Comparison of ENCODE assay signal across 11 cellular contexts in the genomic region with DNA sequence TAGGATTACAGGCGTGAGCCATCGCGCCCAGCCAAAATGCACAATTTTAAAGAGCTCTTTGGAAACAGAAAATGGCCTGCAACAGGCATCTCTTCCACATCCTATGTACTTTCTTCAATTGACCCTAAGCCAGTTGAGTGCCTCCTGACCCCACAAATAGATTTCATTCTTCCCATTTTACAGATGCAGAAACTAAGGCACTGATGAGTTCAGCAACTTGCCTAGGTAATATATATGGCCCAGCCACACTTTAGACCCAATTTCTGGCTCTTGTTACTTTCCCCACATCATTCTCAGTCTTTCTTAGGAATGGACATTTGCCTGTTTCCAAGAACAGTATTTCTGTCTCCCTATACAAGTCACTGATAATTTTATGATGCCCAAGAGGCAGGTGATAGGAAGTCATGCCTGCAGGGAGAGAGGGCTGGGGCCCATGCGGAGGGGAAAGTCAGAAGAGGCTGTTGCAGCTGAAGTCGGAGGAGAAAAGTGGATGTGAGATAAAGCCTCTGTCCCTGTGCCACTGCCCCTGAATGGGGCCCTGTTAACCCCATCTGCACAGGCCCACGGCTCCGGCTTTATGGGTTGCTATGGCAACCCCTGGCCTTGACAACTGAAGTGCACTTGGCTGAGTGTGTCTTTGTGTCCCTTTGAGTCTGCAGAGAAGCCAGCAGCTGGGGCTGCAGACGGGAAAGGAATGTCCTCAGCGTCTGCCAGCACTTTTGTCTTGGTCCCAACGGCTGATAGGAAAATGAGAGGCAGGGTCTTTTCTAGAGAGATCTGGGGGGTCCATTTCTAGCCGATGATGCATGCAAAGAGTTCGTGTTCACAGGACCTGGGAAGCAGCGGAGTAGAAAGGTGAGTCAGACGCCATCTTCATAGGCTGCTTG. TPM values are rescaled to one million over a fixed set of nuclear protein-coding genes. Genes with fewer than 3 reads are reported as not detected.
DNase-seq lines count a peak whose midpoint lies in the region; ATAC-seq and TF ChIP-seq lines count a peak whose summit lies in the region.
"Had no signal": no experiment of that assay in that cellular context is flagged by ENCODE, and none has a peak within 500 bp of the region (broad histone marks: within the 10 kb centered on the region; RNA-seq: fewer than 3 reads in every experiment).

No MANE protein-coding gene starts in this region.

- intact Hi-C loops in Right ventricle myocardium inferior (cut with DNase I), result no loop called here
- intact Hi-C loops in cardiac septum (cut with DNase I), result no loop called here
- intact Hi-C loops in thyroid gland (cut with DNase I), result no loop called here
- intact Hi-C loops in activated CD4-positive, alpha-beta T cell treated with anti-CD3 and anti-CD28 coated beads, Interleukin-2, amount 10 ng/mL, durations not matched to agents 24 days and 14 days (cut with micrococcal nuclease), result no loop called here

- H3K4me1 ChIP-seq in NT2/D1 (ENCODE audit: insufficient read depth, insufficient read length) (peaks cover 3% of the 10 kb centered on the region), thyroid gland (peaks cover 13 to 28% of the 10 kb centered on the region in 2 donors)
- H3K4me1 ChIP-seq: esophagus muscularis mucosa, parathyroid adenoma had no signal

- H3K4me3 ChIP-seq in NT2/D1 (ENCODE audit: insufficient read length, low read depth) (no peak overlapping the region), thyroid gland (replicated peaks in 1 of 3) (no peak overlapping the region)
- H3K4me3 ChIP-seq: esophagus muscularis mucosa had no signal

- TF ChIP-seq POLR2A in thyroid gland (IDR thresholded peaks at IDR 0.05), result no peak

- H3K27ac ChIP-seq in thyroid gland, result peak overlapping the region; percentile 6 to 44 (median 38)
- H3K27ac ChIP-seq: esophagus muscularis mucosa, parathyroid adenoma had no signal

- no peak overlapping the region for H3K27ac Mint-ChIP-seq in activated CD4-positive, alpha-beta T cell treated with anti-CD3 and anti-CD28 coated beads, Interleukin-2, amount 10 ng/mL, durations not matched to agents 24 days and 14 days
- H3K27ac Mint-ChIP-seq: stimulated activated effector memory CD8-positive, alpha-beta T cell treated with anti-CD3 and anti-CD28 coated beads, Interleukin-12 subunit alpha, Interleukin-12 subunit beta, amount 100 ng/mL, for 72 hours had no signal

- TF ChIP-seq CTCF in thyroid gland (IDR thresholded peaks at IDR 0.05), result no peak

- H3K9me3 ChIP-seq in NT2/D1 (ENCODE audit: insufficient read depth, low read length), result peaks cover 4% of the 10 kb centered on the region; the same call in 1 of the 2 replicates
- H3K9me3 ChIP-seq in thyroid gland, result no peaks in the 10 kb centered on the region

- no peak overlapping the region for H3K9ac ChIP-seq in NT2/D1 (ENCODE audit: insufficient read length, low read depth)
- H3K9ac ChIP-seq: parathyroid adenoma had no signal

- no peaks in the 10 kb centered on the region for H3K9me3 Mint-ChIP-seq in activated CD4-positive, alpha-beta T cell treated with anti-CD3 and anti-CD28 coated beads, Interleukin-2, amount 10 ng/mL, durations not matched to agents 24 days and 14 days

- H3K36me3 Mint-ChIP-seq in activated CD4-positive, alpha-beta T cell treated with anti-CD3 and anti-CD28 coated beads, Interleukin-2, amount 10 ng/mL, durations not matched to agents 24 days and 14 days (ENCODE audit: low read depth), result no peaks in the 10 kb centered on the region

- H3K4me1 Mint-ChIP-seq in activated CD4-positive, alpha-beta T cell treated with anti-CD3 and anti-CD28 coated beads, Interleukin-2, amount 10 ng/mL, durations not matched to agents 24 days and 14 days, result no peaks in the 10 kb centered on the region
- H3K4me1 Mint-ChIP-seq: stimulated activated effector memory CD8-positive, alpha-beta T cell treated with anti-CD3 and anti-CD28 coated beads, Interleukin-12 subunit alpha, Interleukin-12 subunit beta, amount 100 ng/mL, for 72 hours had no signal

- DNase-seq in Right ventricle myocardium inferior (ENCODE audit: missing footprints) (no peak), cardiac septum (ENCODE audit: low spot score) (no peak), NT2/D1 (ENCODE audit: low read depth, low spot score) (peak; percentile 61), hypothalamus (lab: John Stamatoyannopoulos, UW) (peak in 40 of 51 donors; percentile 7 to 77 (median 44)), thyroid gland (peak; percentile 70 to 73), inferior parietal cortex (ENCODE audit: extremely low spot score) (no peak), T-helper 1 cell (no peak)
- DNase-seq in activated CD4-positive, alpha-beta T cell treated with anti-CD3 and anti-CD28 coated beads, Interleukin-2, amount 10 ng/mL, durations not matched to agents 24 days and 14 days, result no peak

- H3K36me3 ChIP-seq in NT2/D1 (ENCODE audit: insufficient read depth, insufficient read length, low read length), result no peaks in the 10 kb centered on the region
- no peaks in the 10 kb centered on the region for H3K36me3 ChIP-seq in thyroid gland

- H3K27me3 ChIP-seq in NT2/D1 (ENCODE audit: insufficient read depth, insufficient read length) (no peaks in the 10 kb centered on the region), thyroid gland (no peaks in the 10 kb centered on the region)
- H3K27me3 ChIP-seq: esophagus muscularis mucosa had no signal

- peak; percentile 56 for ATAC-seq in Right ventricle myocardium inferior
- ATAC-seq: stimulated activated effector memory CD8-positive, alpha-beta T cell treated with anti-CD3 and anti-CD28 coated beads, Interleukin-12 subunit alpha, Interleukin-12 subunit beta, amount 100 ng/mL, for 72 hours had no signal

- no peak overlapping the region for H3K4me3 Mint-ChIP-seq in activated CD4-positive, alpha-beta T cell treated with anti-CD3 and anti-CD28 coated beads, Interleukin-2, amount 10 ng/mL, durations not matched to agents 24 days and 14 days
- H3K4me3 Mint-ChIP-seq: stimulated activated effector memory CD8-positive, alpha-beta T cell treated with anti-CD3 and anti-CD28 coated beads, Interleukin-12 subunit alpha, Interleukin-12 subunit beta, amount 100 ng/mL, for 72 hours had no signal

- WGBS in thyroid gland, 2 donors, result 32 to 34% methylated on average over 14 of the region's 14 CpGs

- no peaks in the 10 kb centered on the region for H3K27me3 Mint-ChIP-seq in activated CD4-positive, alpha-beta T cell treated with anti-CD3 and anti-CD28 coated beads, Interleukin-2, amount 10 ng/mL, durations not matched to agents 24 days and 14 days

RNA-seq across cellular contexts. Expression of a gene that starts 45.9 kb away (rescaled TPM):
- total RNA-seq in Right ventricle myocardium inferior (3.0 TPM), cardiac septum (25.8 TPM), thyroid gland (10 to 100 TPM; 10.9 to 53.7 (median 35.9) TPM)
- total RNA-seq in activated CD4-positive, alpha-beta T cell treated with anti-CD3 and anti-CD28 coated beads, Interleukin-2, amount 10 ng/mL, durations not matched to agents 24 days and 14 days, result 5.0 and 5.9 TPM in 2 replicates

Comparison
In these comparisons a context has a peak if more than half of its experiments do, and no peak if none do; other contexts are left out.
1. DNase-seq: peak in NT2/D1 (single experiment), hypothalamus (40 of 51) and thyroid gland (2 of 2); none in Right ventricle myocardium inferior (single experiment), cardiac septum (single experiment), inferior parietal cortex (single experiment), T-helper 1 cell (0 of 5) and activated CD4-positive, alpha-beta T cell treated with anti-CD3 and anti-CD28 coated beads, Interleukin-2, amount 10 ng/mL, durations not matched to agents 24 days and 14 days (single experiment).